Comparison of ENCODE assay signal across 18 cellular contexts in genomic region chr18:55101458-55101824, GRCh38.
"Had no signal": no experiment of that assay in that cellular context is flagged by ENCODE, and none has a peak within 500 bp of the region (broad histone marks: within the 10 kb centered on the region; RNA-seq: fewer than 3 reads in every experiment).

No MANE protein-coding gene starts in this region.

- H3K27ac Mint-ChIP-seq: activated CD4-positive, alpha-beta T cell treated with anti-CD3 and anti-CD28 coated beads, Interleukin-2, amount 10 ng/mL, durations not matched to agents 7 days and 5 days; activated CD8-positive, alpha-beta T cell treated with anti-CD3 and anti-CD28 coated beads, Interleukin-2, amount 10 ng/mL, durations not matched to agents 7 days and 5 days; activated naive CD4-positive, alpha-beta T cell treated with anti-CD3 and anti-CD28 coated beads for 36 hours; stimulated activated naive CD8-positive, alpha-beta T cell treated with anti-CD3 and anti-CD28 coated beads, Interleukin-15, amount 100 ng/mL, for 72 hours had no signal

- DNase-seq: activated CD4-positive, alpha-beta T cell treated with anti-CD3 and anti-CD28 coated beads, Interleukin-2, amount 10 ng/mL, durations not matched to agents 7 days and 5 days; activated CD8-positive, alpha-beta T cell treated with anti-CD3 and anti-CD28 coated beads, Interleukin-2, amount 10 ng/mL, durations not matched to agents 7 days and 5 days; activated naive CD4-positive, alpha-beta T cell treated with anti-CD3 and anti-CD28 coated beads for 36 hours; activated T-cell treated with anti-CD3 and anti-CD28 coated beads, Interleukin-2, amount 50 U/mL, for 4 hours; anterior cingulate cortex; central memory CD4-positive, alpha-beta T cell; dorsolateral prefrontal cortex; kidney; right cardiac atrium; stimulated activated naive CD8-positive, alpha-beta T cell treated with anti-CD3 and anti-CD28 coated beads, Interleukin-15, amount 100 ng/mL, for 72 hours; T-helper 9 cell had no signal

- H3K27ac ChIP-seq: brain microvascular endothelial cell, dorsolateral prefrontal cortex, left lung, prostate gland, suprapubic skin had no signal

- H3K36me3 ChIP-seq: brain microvascular endothelial cell, left lung, prostate gland, suprapubic skin had no signal

- H3K36me3 Mint-ChIP-seq: type B pancreatic cell had no signal

- H3K4me1 ChIP-seq: left lung, prostate gland, suprapubic skin had no signal

- H3K4me1 Mint-ChIP-seq: activated CD4-positive, alpha-beta T cell treated with anti-CD3 and anti-CD28 coated beads, Interleukin-2, amount 10 ng/mL, durations not matched to agents 7 days and 5 days; stimulated activated naive CD8-positive, alpha-beta T cell treated with anti-CD3 and anti-CD28 coated beads, Interleukin-15, amount 100 ng/mL, for 72 hours had no signal

- ATAC-seq: activated CD8-positive, alpha-beta T cell treated with anti-CD3 and anti-CD28 coated beads, Interleukin-2, amount 10 ng/mL, durations not matched to agents 7 days and 5 days; activated T-cell treated with anti-CD3 and anti-CD28 coated beads, Interleukin-2, amount 50 U/mL, for 4 hours; right cardiac atrium; stimulated activated naive CD8-positive, alpha-beta T cell treated with anti-CD3 and anti-CD28 coated beads, Interleukin-15, amount 100 ng/mL, for 72 hours had no signal

- H3K4me3 ChIP-seq: dorsolateral prefrontal cortex, left lung, prostate gland, suprapubic skin had no signal

- H3K9me3 ChIP-seq: left lung, prostate gland, suprapubic skin had no signal

- H3K27me3 Mint-ChIP-seq: activated CD4-positive, alpha-beta T cell treated with anti-CD3 and anti-CD28 coated beads, Interleukin-2, amount 10 ng/mL, durations not matched to agents 7 days and 5 days had no signal

- H3K27me3 ChIP-seq: brain microvascular endothelial cell, dorsolateral prefrontal cortex, left lung, suprapubic skin had no signal

- FAIRE-seq: colon, frontal cortex, kidney had no signal

- H3K9me3 Mint-ChIP-seq: activated CD4-positive, alpha-beta T cell treated with anti-CD3 and anti-CD28 coated beads, Interleukin-2, amount 10 ng/mL, durations not matched to agents 7 days and 5 days; activated naive CD4-positive, alpha-beta T cell treated with anti-CD3 and anti-CD28 coated beads for 36 hours; activated T-cell treated with anti-CD3 and anti-CD28 coated beads, Interleukin-2, amount 50 U/mL, for 4 hours had no signal

- H3K4me3 Mint-ChIP-seq: activated CD4-positive, alpha-beta T cell treated with anti-CD3 and anti-CD28 coated beads, Interleukin-2, amount 10 ng/mL, durations not matched to agents 7 days and 5 days; activated CD8-positive, alpha-beta T cell treated with anti-CD3 and anti-CD28 coated beads, Interleukin-2, amount 10 ng/mL, durations not matched to agents 7 days and 5 days; activated naive CD4-positive, alpha-beta T cell treated with anti-CD3 and anti-CD28 coated beads for 36 hours; activated T-cell treated with anti-CD3 and anti-CD28 coated beads, Interleukin-2, amount 50 U/mL, for 4 hours; stimulated activated naive CD8-positive, alpha-beta T cell treated with anti-CD3 and anti-CD28 coated beads, Interleukin-15, amount 100 ng/mL, for 72 hours; type B pancreatic cell had no signal
